ENCODE assay signal across 1 cellular context in genomic region chr10:90742189-90742588, GRCh38.
TF ChIP-seq lines count a peak whose summit lies in the region.

No MANE protein-coding gene starts in this region.

TF ChIP-seq in GM23338, 12 proteins besides CTCF, POLR2A, EP300 and RAD21 (continued from another document):
- TF ChIP-seq ETS1 (IDR thresholded peaks at IDR 0.05) (no peak), POLR2AphosphoS5 (IDR thresholded peaks at IDR 0.05; ENCODE audit: low read depth) (no peak), JUNB (IDR thresholded peaks at IDR 0.05; ENCODE audit: unreplicated experiment) (no peak), STAT1 (IDR thresholded peaks at IDR 0.05; ENCODE audit: unreplicated experiment) (no peak)
